Comparison of ENCODE assay signal across 14 cellular contexts in genomic region chr17:17832040-17832363, GRCh38. TPM values are rescaled to one million over a fixed set of nuclear protein-coding genes. Genes with fewer than 3 reads are reported as not detected.
A peak's percentile ranks its signal among the peaks of the same experiment; 100 is the strongest.
DNase-seq lines count a peak whose midpoint lies in the region; ATAC-seq, FAIRE-seq and TF ChIP-seq lines count a peak whose summit lies in the region.
"Had no signal": no experiment of that assay in that cellular context is flagged by ENCODE, and none has a peak within 500 bp of the region (broad histone marks: within the 10 kb centered on the region; RNA-seq: fewer than 3 reads in every experiment).

No MANE protein-coding gene starts in this region.

- no peaks in the 10 kb centered on the region for H3K9me3 ChIP-seq in A549
- no peaks in the 10 kb centered on the region for H3K9me3 ChIP-seq in muscle layer of duodenum (ENCODE audit: control insufficient read depth in 1 of 2, low read length in 2 of 2)

- ATAC-seq in A549 (no peak), GM23338 (no peak)

- H3K27ac ChIP-seq in A549 (peak overlapping the region in 1 of 2 experiments; percentile 14; a peak in 2 of 6 replicates), GM23338 (ENCODE audit: low read depth) (no peak overlapping the region), muscle layer of duodenum (ENCODE audit: low read length) (peak overlapping the region; percentile 33)

- H3F3A ChIP-seq in GM23338 (replicated peaks; ENCODE audit: low read depth), result peaks cover under 1% of the 10 kb centered on the region; the same call in 1 of the 2 replicates

- peaks cover 83% of the 10 kb centered on the region for H3K79me2 ChIP-seq in GM23338 (replicated peaks; ENCODE audit: insufficient read depth)

- no peak overlapping the region for H2AFZ ChIP-seq in GM23338

- H3K4me3 ChIP-seq in A549 (no peak overlapping the region), GM23338 (no peak overlapping the region), muscle layer of duodenum (ENCODE audit: low read depth in 1 of 2, low read length in 2 of 2) (peak overlapping the region in 1 of 2 donors; percentile 10)

- H3K27me3 Mint-ChIP-seq in GM23338 (ENCODE audit: insufficient read depth, low read depth, poor library complexity) (peaks cover 19% of the 10 kb centered on the region), brain (peaks cover under 1% of the 10 kb centered on the region)
- H3K27me3 Mint-ChIP-seq: IgD-negative memory B cell had no signal

- TF ChIP-seq RAD21 in A549 (conservative IDR thresholded peaks at IDR 0.05 in 1 of 2, IDR thresholded peaks at IDR 0.05 in 1 of 2), result no peak

- H3K27me3 ChIP-seq in GM23338 (ENCODE audit: insufficient read depth) (no peaks in the 10 kb centered on the region), muscle layer of duodenum (ENCODE audit: low read depth, low read length) (no peaks in the 10 kb centered on the region)

- H3K36me3 ChIP-seq in GM23338 (ENCODE audit: insufficient read depth) (no peaks in the 10 kb centered on the region), muscle layer of duodenum (ENCODE audit: control insufficient read depth in 1 of 2, insufficient read depth in 2 of 2, low read length in 2 of 2) (peaks cover 0 to 7% of the 10 kb centered on the region in 2 donors)

- no peak for TF ChIP-seq EP300 in A549 (IDR thresholded peaks at IDR 0.05)

- FAIRE-seq in A549 (lab: Jason Lieb, UNC), result no peak

- TF ChIP-seq CTCF in A549 (IDR thresholded peaks at IDR 0.05) (no peak), GM23338 (conservative IDR thresholded peaks at IDR 0.05; ENCODE audit: low read depth in 2 of 2) (no peak), brain (conservative IDR thresholded peaks at IDR 0.05) (no peak)

- no peak for TF ChIP-seq POLR2A in A549 (IDR thresholded peaks at IDR 0.05; ENCODE audit: low read length)

- no peaks in the 10 kb centered on the region for H3K9me2 ChIP-seq in GM23338 (ENCODE audit: insufficient read depth)

- no peak for DNase-seq in A549 (ENCODE audit: low read depth in 1 of 2, low spot score in 1 of 2)
- no peak for DNase-seq in GM23338 (ENCODE audit: low spot score)
- no peak for DNase-seq in islet precursor cell
- no peak for DNase-seq in superior temporal gyrus (ENCODE audit: extremely low spot score)
- no peak for DNase-seq in NCI-H1048 (lab: John Stamatoyannopoulos, UW)
- DNase-seq in iPS-NIHi11 (ENCODE audit: low spot score), result no peak
- DNase-seq: activated CD4-positive, CD25-positive, alpha-beta regulatory T cell treated with anti-CD3 and anti-CD28 coated beads, Interleukin-2, amount 50 U/mL, for 72 hours; activated T-cell treated with anti-CD3 and anti-CD28 coated beads for 4 hours; NCI-H1417; NCI-H446; stimulated activated CD4-positive, alpha-beta T cell treated with anti-CD3 and anti-CD28 coated beads, Interleukin-15, amount 100 ng/mL, for 24 hours had no signal

- H4K20me1 ChIP-seq in GM23338 (replicated peaks; ENCODE audit: insufficient read depth), result peaks cover 66% of the 10 kb centered on the region

- peaks cover 85% of the 10 kb centered on the region for H3K4me1 ChIP-seq in A549
- H3K4me1 ChIP-seq in GM23338 (ENCODE audit: insufficient read depth), result peaks cover 18% of the 10 kb centered on the region
- peaks cover 20 to 58% of the 10 kb centered on the region in 2 donors for H3K4me1 ChIP-seq in muscle layer of duodenum (ENCODE audit: control insufficient read depth in 1 of 2, insufficient read depth in 2 of 2, low read length in 2 of 2)

- POLR2A ChIA-PET in A549 (lab: Yijun Ruan, JAX), result no interaction called here

- H3K36me3 Mint-ChIP-seq in GM23338 (ENCODE audit: low read depth), result peaks cover 45% of the 10 kb centered on the region
- H3K36me3 Mint-ChIP-seq in brain, result no peaks in the 10 kb centered on the region
- H3K36me3 Mint-ChIP-seq: IgD-negative memory B cell had no signal

- H3K4me2 ChIP-seq in A549, result peak overlapping the region; percentile 38; the same call in 2 of the 3 replicates
- no peak overlapping the region for H3K4me2 ChIP-seq in GM23338

- H3K4me3 Mint-ChIP-seq in GM23338, result no peak overlapping the region
- peak overlapping the region in 1 of 5 experiments; percentile 31 for H3K4me3 Mint-ChIP-seq in brain

- peaks cover 45% of the 10 kb centered on the region for H3K4me1 Mint-ChIP-seq in GM23338
- peaks cover 70% of the 10 kb centered on the region for H3K4me1 Mint-ChIP-seq in brain

- CTCF ChIA-PET in A549 (lab: Yijun Ruan, JAX), result interaction anchor here (0.8 to 30.5 kb wide), 4 partner anchors 18 to 151 kb away, joined by 3 to 859 read pairs (median 204); no protein-coding TSS in a partner anchor

- H3K27ac Mint-ChIP-seq in GM23338 (peak overlapping the region; percentile 48), brain (peak overlapping the region in 4 of 5 experiments; percentile 64 to 93 (median 72))

- WGBS in A549 (ENCODE audit: missing lambda C conversion rate), result 83% methylated on average over 2 of the region's 2 CpGs

- H3K9me3 Mint-ChIP-seq in GM23338 (no peaks in the 10 kb centered on the region), brain (peaks cover 0 to 10% (median 0%) of the 10 kb centered on the region in 5 experiments)
- H3K9me3 Mint-ChIP-seq: IgD-negative memory B cell had no signal

TF ChIP-seq in A549, 52 proteins besides CTCF, POLR2A, EP300 and RAD21 (continues in another document):
- TF ChIP-seq KDM1A (IDR thresholded peaks at IDR 0.05; ENCODE audit: low read depth) (peak; percentile 91; the same call in 1 of the 2 replicates), CHD2 (IDR thresholded peaks at IDR 0.05; ENCODE audit: low read length, partially characterized antibody) (no peak), CEBPB (IDR thresholded peaks at IDR 0.05) (no peak), HOXB5 (CRISPR knock-in tag; IDR thresholded peaks at IDR 0.05) (no peak), ZFP36 (IDR thresholded peaks at IDR 0.05; ENCODE audit: borderline replicate concordance, partially characterized antibody) (peak; percentile 79), NR3C1 (IDR thresholded peaks at IDR 0.05) (no peak), RFX5 (IDR thresholded peaks at IDR 0.05) (no peak), USF2 (IDR thresholded peaks at IDR 0.05) (no peak), ZSCAN20 (CRISPR knock-in tag; IDR thresholded peaks at IDR 0.05) (no peak)

TF ChIP-seq in GM23338, 12 proteins besides CTCF, POLR2A, EP300 and RAD21:
- TF ChIP-seq NANOG (IDR thresholded peaks at IDR 0.05; ENCODE audit: borderline replicate concordance), result no peak

RNA-seq across cellular contexts. Expression of gene SREBF1, which starts 4.8 kb away (rescaled TPM):
- polyA plus RNA-seq in A549 (2011; rRNA removed), result 47.4 and 54.6 TPM in 2 replicates
- 52.7 and 75.7 TPM in 2 replicates for polyA plus RNA-seq in A549 (2012; cell fraction: cytosol; rRNA removed)
- polyA plus RNA-seq in A549 (2012; cell fraction: nucleus; rRNA removed), result 415 and 599 TPM in 2 replicates
- 90.3 to 175 TPM (median 159 TPM) in 3 replicates for polyA plus RNA-seq in A549 (2017; fragmentation: RNase III; extraction: RNeasy Plus Mini Kit Qiagen cat#74134 plus additional on column Dnase treatment)
- polyA minus RNA-seq in A549 (2011; rRNA and poly(A)+ RNA removed), result 75.5 and 133 TPM in 2 replicates
- total RNA-seq in GM23338 (2014; rRNA removed; shearing (Covaris generic)), result 77.7 and 85.3 TPM in 2 replicates
- 39.6 and 43.7 TPM in 2 replicates for polyA plus RNA-seq in GM23338 (2016; fragmentation: Nextera tagmentation; extraction: Ambion mirVana)
- polyA plus RNA-seq in brain (ENCODE audit: insufficient read depth, low read depth, low replicate concordance), result 39.4 TPM
